In the genomic region with DNA sequence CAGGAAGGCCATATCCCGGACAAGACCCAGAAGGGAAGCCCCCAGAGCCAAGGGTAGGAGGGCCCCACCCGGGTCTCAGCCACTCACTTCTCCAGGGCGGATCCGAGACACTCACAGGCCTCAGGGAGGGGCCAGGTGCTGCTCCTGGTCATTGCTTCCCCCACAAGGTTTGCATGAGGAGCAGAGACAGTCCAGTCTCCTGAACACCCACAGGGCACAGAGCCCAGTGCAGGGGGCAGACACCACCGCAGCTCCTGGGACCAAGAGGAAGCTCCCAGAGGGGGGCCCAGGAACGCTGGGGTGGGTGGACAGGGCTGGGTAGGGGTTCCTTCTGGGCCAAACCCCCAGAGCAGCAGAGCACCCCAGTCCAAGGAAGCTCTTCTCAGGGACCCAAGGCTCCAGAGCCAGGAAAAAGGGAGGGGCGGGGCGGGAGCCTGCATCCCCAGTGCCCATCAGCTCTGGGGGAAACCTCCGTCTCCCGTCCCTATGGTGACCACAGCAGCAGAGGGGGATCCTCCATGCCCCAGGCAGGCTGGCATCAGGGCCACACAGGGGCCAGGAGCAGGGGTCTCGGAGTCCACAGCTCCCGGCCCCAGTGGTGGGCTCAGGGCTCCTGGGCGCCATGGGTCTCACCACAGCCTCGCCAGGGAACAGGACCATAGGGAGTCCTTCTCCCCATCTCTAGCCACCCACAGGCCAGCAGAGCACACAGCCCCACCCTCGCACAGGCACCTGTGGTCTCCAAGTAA, we compare ENCODE assay signal across 8 cellular contexts. TPM values are rescaled to one million over a fixed set of nuclear protein-coding genes. Genes with fewer than 3 reads are reported as not detected.
DNase-seq lines count a peak whose midpoint lies in the region; ATAC-seq and TF ChIP-seq lines count a peak whose summit lies in the region.

No MANE protein-coding gene starts in this region.

- peak; percentile 24 for DNase-seq in activated CD4-positive, alpha-beta T cell treated with anti-CD3 and anti-CD28 coated beads for 36 hours
- no peak for DNase-seq in activated CD4-positive, alpha-beta T cell treated with anti-CD3 and anti-CD28 coated beads, Interleukin-2, amount 50 U/mL, for 1 hour
- no peak for DNase-seq in activated naive CD8-positive, alpha-beta T cell treated with anti-CD3 and anti-CD28 coated beads for 36 hours
- peak; percentile 49 for DNase-seq in left lobe of liver (ENCODE audit: low spot score)
- DNase-seq in tibial artery, result peak in 1 of 2 donors; percentile 68
- no peak for DNase-seq in HUDEP-2 (lab: John Stamatoyannopoulos, UW; ENCODE audit: unreplicated experiment in 76 of 76)

- peaks cover 6 to 19% (median 16%) of the 10 kb centered on the region in 4 donors for H3K4me1 ChIP-seq in tibial artery

- H3K4me3 ChIP-seq in tibial artery, result peak overlapping the region; percentile 62 to 65

- H3K4me1 Mint-ChIP-seq in activated CD4-positive, alpha-beta T cell treated with anti-CD3 and anti-CD28 coated beads for 36 hours, result peaks cover 17% of the 10 kb centered on the region
- peaks cover 10% of the 10 kb centered on the region for H3K4me1 Mint-ChIP-seq in activated naive CD8-positive, alpha-beta T cell treated with anti-CD3 and anti-CD28 coated beads for 36 hours

- peaks cover 29 to 84% (median 64%) of the 10 kb centered on the region in 3 donors for H3K36me3 ChIP-seq in tibial artery

- CTCF ChIA-PET in activated CD4-positive, alpha-beta T cell treated with anti-CD3 and anti-CD28 coated beads for 36 hours (lab: Charles Lee), result interaction anchor here (0.5 to 1.4 kb wide), 8 partner anchors 8 to 373 kb away, joined by 3 to 6 read pairs (median 3); no protein-coding TSS in a partner anchor

- no peak for TF ChIP-seq CTCF in tibial artery (IDR thresholded peaks at IDR 0.05)

- H3K27ac ChIP-seq in tibial artery, result peak overlapping the region; percentile 76 to 79

- H3K36me3 Mint-ChIP-seq in activated CD4-positive, alpha-beta T cell treated with anti-CD3 and anti-CD28 coated beads for 36 hours (ENCODE audit: low read depth), result peaks cover 17% of the 10 kb centered on the region
- H3K36me3 Mint-ChIP-seq in activated naive CD8-positive, alpha-beta T cell treated with anti-CD3 and anti-CD28 coated beads for 36 hours, result peaks cover 2% of the 10 kb centered on the region

- H3K4me3 Mint-ChIP-seq in activated CD4-positive, alpha-beta T cell treated with anti-CD3 and anti-CD28 coated beads for 36 hours, result peak overlapping the region; percentile 78
- peak overlapping the region; percentile 90 for H3K4me3 Mint-ChIP-seq in activated naive CD8-positive, alpha-beta T cell treated with anti-CD3 and anti-CD28 coated beads for 36 hours

- peak overlapping the region; percentile 92 for H3K27ac Mint-ChIP-seq in activated CD4-positive, alpha-beta T cell treated with anti-CD3 and anti-CD28 coated beads for 36 hours
- H3K27ac Mint-ChIP-seq in activated naive CD8-positive, alpha-beta T cell treated with anti-CD3 and anti-CD28 coated beads for 36 hours, result peak overlapping the region; percentile 89

- POLR2A ChIA-PET in activated CD4-positive, alpha-beta T cell treated with anti-CD3 and anti-CD28 coated beads for 36 hours (lab: Charles Lee), result interaction anchor here (0.6 kb wide), 1 partner anchor 170 kb away, joined by 6 read pairs; no protein-coding TSS in a partner anchor

- no peaks in the 10 kb centered on the region for H3K9me3 ChIP-seq in tibial artery

- no peaks in the 10 kb centered on the region for H3K27me3 Mint-ChIP-seq in activated CD4-positive, alpha-beta T cell treated with anti-CD3 and anti-CD28 coated beads for 36 hours
- H3K27me3 Mint-ChIP-seq in activated naive CD8-positive, alpha-beta T cell treated with anti-CD3 and anti-CD28 coated beads for 36 hours, result no peaks in the 10 kb centered on the region

- H3K9me3 Mint-ChIP-seq in activated CD4-positive, alpha-beta T cell treated with anti-CD3 and anti-CD28 coated beads for 36 hours (ENCODE audit: low read depth), result no peaks in the 10 kb centered on the region
- H3K9me3 Mint-ChIP-seq in activated naive CD8-positive, alpha-beta T cell treated with anti-CD3 and anti-CD28 coated beads for 36 hours, result no peaks in the 10 kb centered on the region

- no peaks in the 10 kb centered on the region for H3K27me3 ChIP-seq in tibial artery

- peak; percentile 12 for ATAC-seq in activated CD4-positive, alpha-beta T cell treated with anti-CD3 and anti-CD28 coated beads for 36 hours
- no peak for ATAC-seq in left lobe of liver
- no peak for ATAC-seq in HG03439 (IDR thresholded peaks at IDR 0.05; ENCODE audit: unreplicated experiment)
- no peak for ATAC-seq in HG02759 (IDR thresholded peaks at IDR 0.05; ENCODE audit: unreplicated experiment)

- intact Hi-C loops in activated CD4-positive, alpha-beta T cell treated with anti-CD3 and anti-CD28 coated beads for 36 hours (cut with DNase I, micrococcal nuclease), result loop anchor here (1.0 kb wide), 9 partner anchors 10 to 318 kb away; a partner anchor contains a TSS
- intact Hi-C loops in tibial artery (cut with DNase I; ENCODE audit: low total_unique reads), result no loop called here

RNA-seq across cellular contexts. Expression of a gene that starts 0.8 kb away (rescaled TPM):
- 10 to 100 TPM; 90.2 to 94.4 TPM for total RNA-seq in activated CD4-positive, alpha-beta T cell treated with anti-CD3 and anti-CD28 coated beads for 36 hours
- total RNA-seq in activated naive CD8-positive, alpha-beta T cell treated with anti-CD3 and anti-CD28 coated beads for 36 hours, result 10 to 100 TPM; 89.3 to 94.8 TPM
- 36.1 TPM for total RNA-seq in left lobe of liver

RNA-seq across cellular contexts. Expression of a gene that starts 10.6 kb away (rescaled TPM):
- 10 to 100 TPM; 22.9 to 40.8 TPM for total RNA-seq in activated CD4-positive, alpha-beta T cell treated with anti-CD3 and anti-CD28 coated beads for 36 hours
- 10 to 100 TPM; 22.8 to 24.1 TPM for total RNA-seq in activated naive CD8-positive, alpha-beta T cell treated with anti-CD3 and anti-CD28 coated beads for 36 hours
- 32.6 TPM for total RNA-seq in left lobe of liver

RNA-seq across cellular contexts. Expression of a gene that starts 18.6 kb away (rescaled TPM):
- 10 to 100 TPM; 20.0 to 23.8 TPM for total RNA-seq in activated CD4-positive, alpha-beta T cell treated with anti-CD3 and anti-CD28 coated beads for 36 hours
- 10 to 100 TPM; 23.9 to 24.6 TPM for total RNA-seq in activated naive CD8-positive, alpha-beta T cell treated with anti-CD3 and anti-CD28 coated beads for 36 hours
- 8.5 TPM for total RNA-seq in left lobe of liver

RNA-seq across cellular contexts. Expression of a gene that starts 25.8 kb away (rescaled TPM):
- 10 to 100 TPM; 55.9 to 72.1 TPM for total RNA-seq in activated CD4-positive, alpha-beta T cell treated with anti-CD3 and anti-CD28 coated beads for 36 hours
- 10 to 100 TPM; 15.6 to 17.3 TPM for total RNA-seq in activated naive CD8-positive, alpha-beta T cell treated with anti-CD3 and anti-CD28 coated beads for 36 hours
- 64.9 TPM for total RNA-seq in left lobe of liver

RNA-seq across cellular contexts. Expression of a gene that starts 30.5 kb away (rescaled TPM):
- 10 to 100 TPM; 11.5 to 13.0 TPM for total RNA-seq in activated CD4-positive, alpha-beta T cell treated with anti-CD3 and anti-CD28 coated beads for 36 hours
- 1 to 10 TPM; 7.0 to 8.2 TPM for total RNA-seq in activated naive CD8-positive, alpha-beta T cell treated with anti-CD3 and anti-CD28 coated beads for 36 hours
- 109 TPM for total RNA-seq in left lobe of liver

Comparison
In these comparisons a context has a peak if more than half of its experiments do, and no peak if none do; other contexts are left out.
1. DNase-seq: peak in activated CD4-positive, alpha-beta T cell treated with anti-CD3 and anti-CD28 coated beads for 36 hours (single experiment) and left lobe of liver (single experiment); none in activated CD4-positive, alpha-beta T cell treated with anti-CD3 and anti-CD28 coated beads, Interleukin-2, amount 50 U/mL, for 1 hour (single experiment), activated naive CD8-positive, alpha-beta T cell treated with anti-CD3 and anti-CD28 coated beads for 36 hours (single experiment) and HUDEP-2 (0 of 76).